17 cellular contexts compared by ENCODE assay signal in the genomic region with DNA sequence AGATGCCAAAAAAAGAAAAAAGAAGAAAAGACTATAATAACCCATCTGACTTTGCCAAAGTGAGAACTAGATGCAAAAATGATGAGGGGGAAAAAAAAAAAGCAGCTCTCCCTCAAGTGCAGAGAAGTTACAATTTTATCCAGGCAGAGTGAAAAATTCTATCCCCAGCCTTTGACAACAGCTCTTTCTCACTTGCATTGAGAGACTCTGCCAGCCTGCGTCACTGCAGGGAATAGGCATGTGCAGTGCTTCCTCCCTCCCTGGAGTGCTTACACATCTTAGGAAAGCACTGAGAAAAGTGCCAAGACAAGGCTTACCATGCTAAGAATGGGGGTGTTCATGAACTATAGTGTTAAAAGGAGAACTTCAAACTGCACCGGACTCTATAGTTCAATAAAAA.
DNase-seq lines count a peak whose midpoint lies in the region; ATAC-seq and TF ChIP-seq lines count a peak whose summit lies in the region.
"Had no signal": no experiment of that assay in that cellular context is flagged by ENCODE, and none has a peak within 500 bp of the region (broad histone marks: within the 10 kb centered on the region; RNA-seq: fewer than 3 reads in every experiment).

No MANE protein-coding gene starts in this region.

- H3K36me3 ChIP-seq in right atrium auricular region (no peaks in the 10 kb centered on the region), H7 (replicated peaks; ENCODE audit: control insufficient read depth, insufficient read depth, low read length) (no peaks in the 10 kb centered on the region)
- no peaks in the 10 kb centered on the region for H3K36me3 ChIP-seq in CD8-positive, alpha-beta T cell (ENCODE audit: insufficient read depth, low read length)
- H3K36me3 ChIP-seq: BLaER1 treated with 17β-estradiol and CSF1 and Interleukin-3, amounts not matched to agents 10 nM and 100 nM; SJSA1 had no signal

- H3K4me3 ChIP-seq in right cardiac atrium (ENCODE audit: low read length): no peak overlapping the region
- H3K4me3 ChIP-seq in right atrium auricular region: no peak overlapping the region
- no peak overlapping the region for H3K4me3 ChIP-seq in H7 (ENCODE audit: insufficient read depth, low read depth, low read length)
- no peak overlapping the region for H3K4me3 ChIP-seq in CD8-positive, alpha-beta T cell (ENCODE audit: low read depth, low read length)
- H3K4me3 ChIP-seq: BLaER1 treated with 17β-estradiol and CSF1 and Interleukin-3, amounts not matched to agents 10 nM and 100 nM; SJSA1 had no signal

- H3K9me3 Mint-ChIP-seq in CD8-positive, alpha-beta T cell: peaks cover 33% of the 10 kb centered on the region

- peak; percentile 60 to 62 for ATAC-seq in right cardiac atrium
- no peak for ATAC-seq in CD8-positive, alpha-beta T cell

- H3K27me3 Mint-ChIP-seq in CD8-positive, alpha-beta T cell (ENCODE audit: low read depth): no peaks in the 10 kb centered on the region

- TF ChIP-seq CTCF in right atrium auricular region (IDR thresholded peaks at IDR 0.05): no peak
- TF ChIP-seq CTCF in CD8-positive, alpha-beta T cell (IDR thresholded peaks at IDR 0.05): no peak

- no peaks in the 10 kb centered on the region for H3K4me1 Mint-ChIP-seq in CD8-positive, alpha-beta T cell (ENCODE audit: low read depth)

- H3K4me3 Mint-ChIP-seq in CD8-positive, alpha-beta T cell: no peak overlapping the region

- H3K27me3 ChIP-seq in right cardiac atrium (ENCODE audit: control insufficient read depth, insufficient read depth) (no peaks in the 10 kb centered on the region), right atrium auricular region (no peaks in the 10 kb centered on the region), H7 (ENCODE audit: control insufficient read depth, insufficient read depth, low read length) (no peaks in the 10 kb centered on the region)
- H3K27me3 ChIP-seq in CD8-positive, alpha-beta T cell (ENCODE audit: insufficient read depth, low read length): no peaks in the 10 kb centered on the region
- H3K27me3 ChIP-seq: BLaER1 treated with 17β-estradiol and CSF1 and Interleukin-3, amounts not matched to agents 10 nM and 100 nM; SJSA1 had no signal

- POLR2A ChIA-PET in CD8-positive, alpha-beta T cell (lab: Charles Lee): no interaction called here

- no peak overlapping the region for H3K27ac ChIP-seq in right cardiac atrium (ENCODE audit: low read length)
- no peak overlapping the region for H3K27ac ChIP-seq in right atrium auricular region
- no peak overlapping the region for H3K27ac ChIP-seq in CD8-positive, alpha-beta T cell (ENCODE audit: low read depth, low read length)
- H3K27ac ChIP-seq: BLaER1 treated with 17β-estradiol and CSF1 and Interleukin-3, amounts not matched to agents 10 nM and 100 nM; RWPE1; SJSA1 had no signal

- no peaks in the 10 kb centered on the region for H3K9me3 ChIP-seq in right cardiac atrium (ENCODE audit: control insufficient read depth, low read length)
- no peaks in the 10 kb centered on the region for H3K9me3 ChIP-seq in right atrium auricular region
- no peaks in the 10 kb centered on the region for H3K9me3 ChIP-seq in CD8-positive, alpha-beta T cell (ENCODE audit: low read length)
- H3K9me3 ChIP-seq: BLaER1 treated with 17β-estradiol and CSF1 and Interleukin-3, amounts not matched to agents 10 nM and 100 nM; SJSA1 had no signal

- H3K27ac Mint-ChIP-seq in CD8-positive, alpha-beta T cell: no peak overlapping the region

- H3K36me3 Mint-ChIP-seq in CD8-positive, alpha-beta T cell: no peaks in the 10 kb centered on the region

- intact Hi-C loops in right cardiac atrium (cut with DNase I): no loop called here
- intact Hi-C loops in posterior vena cava (cut with DNase I): no loop called here
- intact Hi-C loops in CD8-positive, alpha-beta T cell (cut with DNase I, micrococcal nuclease): no loop called here

- DNase-seq in right cardiac atrium (peak; percentile 32 to 70 (median 44)), right atrium auricular region (ENCODE audit: low spot score) (no peak), inferior parietal cortex (ENCODE audit: extremely low spot score) (peak; percentile 47), posterior vena cava (ENCODE audit: low spot score) (peak; percentile 70), H7 (no peak)
- DNase-seq in activated T-cell treated with anti-CD3 and anti-CD28 coated beads, Interleukin-2, amount 50 U/mL, for 1 hour: no peak
- no peak for DNase-seq in stimulated activated CD4-positive, alpha-beta T cell treated with anti-CD3 and anti-CD28 coated beads, Interleukin-4, amount 100 ng/mL, for 24 hours
- DNase-seq in CD8-positive, alpha-beta T cell: no peak
- DNase-seq: 8988T, NCI-H146, NCI-H2081 treated with DMSO at 0.1 percent for 48 hours, NCI-H2227 treated with DMSO at 0.1 percent for 48 hours, NCI-H526, OCI-M1 had no signal

- CTCF ChIA-PET in CD8-positive, alpha-beta T cell (lab: Charles Lee): no interaction called here

- H3K4me1 ChIP-seq in right cardiac atrium (ENCODE audit: control insufficient read depth, insufficient read depth, low read length) (no peaks in the 10 kb centered on the region), right atrium auricular region (no peaks in the 10 kb centered on the region)
- no peaks in the 10 kb centered on the region for H3K4me1 ChIP-seq in CD8-positive, alpha-beta T cell (ENCODE audit: insufficient read depth, low read length)
- H3K4me1 ChIP-seq: BLaER1 treated with 17β-estradiol and CSF1 and Interleukin-3, amounts not matched to agents 10 nM and 100 nM; SJSA1 had no signal

- 30% methylated on average over 2 of the region's 2 CpGs for WGBS in right cardiac atrium

Comparison
In these comparisons a context has a peak if more than half of its experiments do, and no peak if none do; other contexts are left out.
1. DNase-seq: peak in right cardiac atrium (3 of 3), inferior parietal cortex (single experiment) and posterior vena cava (single experiment); none in right atrium auricular region (single experiment), H7 (single experiment), activated T-cell treated with anti-CD3 and anti-CD28 coated beads, Interleukin-2, amount 50 U/mL, for 1 hour (single experiment), stimulated activated CD4-positive, alpha-beta T cell treated with anti-CD3 and anti-CD28 coated beads, Interleukin-4, amount 100 ng/mL, for 24 hours (single experiment) and CD8-positive, alpha-beta T cell (0 of 7).